2 cellular contexts compared by ENCODE assay signal in genomic region chr6:160685762-160686450, GRCh38.
TF ChIP-seq lines count a peak whose summit lies in the region.

No MANE protein-coding gene starts in this region.

TF ChIP-seq in HCT116, 20 proteins besides CTCF, POLR2A, EP300 and RAD21:
- no peak for TF ChIP-seq YY1 (IDR thresholded peaks at IDR 0.05; ENCODE audit: extremely low read depth, insufficient replicate concordance, low read depth, low read length)
- TF ChIP-seq REST (IDR thresholded peaks at IDR 0.05; ENCODE audit: low read depth), result no peak
- TF ChIP-seq CEBPB (IDR thresholded peaks at IDR 0.05; ENCODE audit: low read depth), result no peak
TF ChIP-seq in HCT116: peak in this region for 0.

TF ChIP-seq in K562, 482 proteins besides CTCF, POLR2A, EP300 and RAD21:
- TF ChIP-seq ELF4 (CRISPR knock-in tag; IDR thresholded peaks at IDR 0.05) (no peak), MEIS2 (IDR thresholded peaks at IDR 0.05; ENCODE audit: partially characterized antibody) (no peak)
- TF ChIP-seq, protein P1, sequence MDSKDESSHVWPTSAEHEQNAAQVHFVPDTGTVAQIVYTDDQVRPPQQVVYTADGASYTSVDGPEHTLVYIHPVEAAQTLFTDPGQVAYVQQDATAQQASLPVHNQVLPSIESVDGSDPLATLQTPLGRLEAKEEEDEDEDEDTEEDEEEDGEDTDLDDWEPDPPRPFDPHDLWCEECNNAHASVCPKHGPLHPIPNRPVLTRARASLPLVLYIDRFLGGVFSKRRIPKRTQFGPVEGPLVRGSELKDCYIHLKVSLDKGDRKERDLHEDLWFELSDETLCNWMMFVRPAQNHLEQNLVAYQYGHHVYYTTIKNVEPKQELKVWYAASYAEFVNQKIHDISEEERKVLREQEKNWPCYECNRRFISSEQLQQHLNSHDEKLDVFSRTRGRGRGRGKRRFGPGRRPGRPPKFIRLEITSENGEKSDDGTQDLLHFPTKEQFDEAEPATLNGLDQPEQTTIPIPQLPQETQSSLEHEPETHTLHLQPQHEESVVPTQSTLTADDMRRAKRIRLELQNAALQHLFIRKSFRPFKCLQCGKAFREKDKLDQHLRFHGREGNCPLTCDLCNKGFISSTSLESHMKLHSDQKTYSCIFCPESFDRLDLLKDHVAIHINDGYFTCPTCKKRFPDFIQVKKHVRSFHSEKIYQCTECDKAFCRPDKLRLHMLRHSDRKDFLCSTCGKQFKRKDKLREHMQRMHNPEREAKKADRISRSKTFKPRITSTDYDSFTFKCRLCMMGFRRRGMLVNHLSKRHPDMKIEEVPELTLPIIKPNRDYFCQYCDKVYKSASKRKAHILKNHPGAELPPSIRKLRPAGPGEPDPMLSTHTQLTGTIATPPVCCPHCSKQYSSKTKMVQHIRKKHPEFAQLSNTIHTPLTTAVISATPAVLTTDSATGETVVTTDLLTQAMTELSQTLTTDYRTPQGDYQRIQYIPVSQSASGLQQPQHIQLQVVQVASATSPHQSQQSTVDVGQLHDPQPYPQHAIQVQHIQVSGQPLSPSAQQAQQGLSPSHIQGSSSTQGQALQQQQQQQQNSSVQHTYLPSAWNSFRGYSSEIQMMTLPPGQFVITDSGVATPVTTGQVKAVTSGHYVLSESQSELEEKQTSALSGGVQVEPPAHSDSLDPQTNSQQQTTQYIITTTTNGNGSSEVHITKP (IDR thresholded peaks at IDR 0.05; ENCODE audit: partially characterized antibody), result peak; percentile 22
TF ChIP-seq in K562: peak in this region for 1.
